In the genomic region with DNA sequence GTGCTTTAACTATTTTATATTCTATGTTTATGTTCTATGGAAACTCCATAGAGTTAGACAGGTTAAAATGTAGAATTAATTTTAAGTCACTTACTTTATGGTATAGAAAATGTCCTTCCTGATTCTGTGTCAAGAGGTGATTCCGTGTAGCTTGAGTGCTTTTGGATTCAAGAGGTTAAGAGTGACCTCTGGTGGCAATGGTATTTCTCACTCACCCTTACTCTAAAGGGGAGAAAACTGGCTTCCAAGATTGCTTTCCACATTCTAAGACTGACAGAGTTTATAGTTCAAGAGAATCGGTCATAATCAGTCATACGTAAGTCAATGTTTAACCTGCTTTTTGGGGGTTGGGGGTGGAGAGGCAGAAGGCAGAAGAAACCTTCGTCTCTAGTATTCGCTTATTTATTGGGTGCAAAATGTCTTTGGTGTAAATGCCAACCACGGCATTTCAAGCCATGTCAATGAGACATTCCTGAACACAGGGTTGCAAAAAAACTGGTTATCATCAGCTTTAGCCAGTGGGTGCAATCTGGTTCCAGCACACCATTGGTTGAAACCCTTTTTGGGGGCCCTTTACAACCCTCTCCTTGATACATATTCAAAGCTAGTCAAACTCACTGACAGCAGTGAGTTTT, we compare ENCODE assay signal across 8 cellular contexts.
A peak's percentile ranks its signal among the peaks of the same experiment; 100 is the strongest.
DNase-seq lines count a peak whose midpoint lies in the region; ATAC-seq and TF ChIP-seq lines count a peak whose summit lies in the region.

No MANE protein-coding gene starts in this region.

- H3K27me3 ChIP-seq in SJCRH30 (no peaks in the 10 kb centered on the region), trophoblast cell (ENCODE audit: insufficient read depth, low read length) (no peaks in the 10 kb centered on the region)

- ATAC-seq in GM21381 (IDR thresholded peaks at IDR 0.05; ENCODE audit: unreplicated experiment) (peak; percentile 76), GM21529 (IDR thresholded peaks at IDR 0.05; ENCODE audit: unreplicated experiment) (no peak)

- no peaks in the 10 kb centered on the region for H3K79me2 ChIP-seq in trophoblast cell (ENCODE audit: control insufficient read depth, insufficient read depth, low read length, poor library complexity)

- H3K23ac ChIP-seq in trophoblast cell (ENCODE audit: low read length) = no peak overlapping the region

- no peak overlapping the region for H3K14ac ChIP-seq in trophoblast cell (ENCODE audit: low read length)

- H3K4me3 ChIP-seq in SJCRH30 = no peak overlapping the region
- no peak overlapping the region for H3K4me3 ChIP-seq in fibroblast of pulmonary artery (replicated peaks; ENCODE audit: low read depth, low read length)
- H3K4me3 ChIP-seq in trophoblast cell (ENCODE audit: low read depth, low read length) = no peak overlapping the region

- peak; percentile 75 for TF ChIP-seq CTCF in fibroblast of pulmonary artery (IDR thresholded peaks at IDR 0.05; ENCODE audit: low read length, missing control alignments)

- no peak overlapping the region for H4K91ac ChIP-seq in trophoblast cell (ENCODE audit: low read depth, low read length)

- H2BK12ac ChIP-seq in trophoblast cell (ENCODE audit: low read length) = no peak overlapping the region

- no peak overlapping the region for H4K12ac ChIP-seq in trophoblast cell (ENCODE audit: low read depth, low read length)

- peaks cover 2% of the 10 kb centered on the region; the same call in 1 of the 2 replicates for H3K4me1 ChIP-seq in SJCRH30
- no peaks in the 10 kb centered on the region for H3K4me1 ChIP-seq in trophoblast cell (ENCODE audit: control insufficient read depth in 1 of 2, insufficient read depth in 2 of 2, low read length in 2 of 2)

- no peak overlapping the region for H3K27ac ChIP-seq in SJCRH30
- no peak overlapping the region for H3K27ac ChIP-seq in trophoblast cell (ENCODE audit: low read depth, low read length)

- H3K9me3 ChIP-seq in SJCRH30 (replicated peaks) (no peaks in the 10 kb centered on the region), trophoblast cell (ENCODE audit: insufficient read depth, low read depth, low read length) (no peaks in the 10 kb centered on the region)

- H3K18ac ChIP-seq in trophoblast cell (ENCODE audit: low read length) = no peak overlapping the region

- no peak overlapping the region for H2AK5ac ChIP-seq in trophoblast cell (ENCODE audit: low read length)

- H2BK5ac ChIP-seq in trophoblast cell (ENCODE audit: low read depth, low read length, poor library complexity) = no peak overlapping the region

- H4K8ac ChIP-seq in trophoblast cell (ENCODE audit: low read depth, low read length) = no peak overlapping the region

- H3K36me3 ChIP-seq in SJCRH30 (no peaks in the 10 kb centered on the region), trophoblast cell (ENCODE audit: control insufficient read depth in 1 of 2, insufficient read depth in 2 of 2, low read length in 2 of 2) (no peaks in the 10 kb centered on the region)

- H3K9ac ChIP-seq in trophoblast cell (ENCODE audit: low read length) = no peak overlapping the region

- DNase-seq in DMS53 treated with DMSO at 0.1 percent for 48 hours (lab: John Stamatoyannopoulos, UW; ENCODE audit: unreplicated experiment) = peak; percentile 15
- DNase-seq in KBM-7 = peak; percentile 66
- DNase-seq in SJCRH30 = peak; percentile 47 to 85
- peak; percentile 83 for DNase-seq in fibroblast of pulmonary artery (ENCODE audit: low read depth)
- DNase-seq in trophoblast cell = peak; percentile 28 to 85
- DNase-seq in effector CD8-positive, alpha-beta T cell (lab: John Stamatoyannopoulos, UW) = no peak

- in situ Hi-C loops in KBM-7 (cut with MboI; ENCODE audit: low pct_unique_long_range_greater_than_20kb, low sequenced_read_pairs) = no loop called here

- no CpG with 5 or more reads among the region's 6 CpGs for WGBS in trophoblast cell (ENCODE audit: extremely low coverage, insufficient coverage, insufficient read length)

- H3K79me1 ChIP-seq in trophoblast cell (ENCODE audit: low read length) = no peaks in the 10 kb centered on the region

- H3K4ac ChIP-seq in trophoblast cell (ENCODE audit: low read depth, low read length) = no peak overlapping the region

- no peak overlapping the region for H2BK120ac ChIP-seq in trophoblast cell (ENCODE audit: insufficient read depth, low read length, poor library complexity)

- no peak overlapping the region for H3K4me2 ChIP-seq in trophoblast cell (ENCODE audit: low read length)

- no peak overlapping the region for H2AFZ ChIP-seq in trophoblast cell (ENCODE audit: insufficient read depth, low read length, poor library complexity)
